In the genomic region with DNA sequence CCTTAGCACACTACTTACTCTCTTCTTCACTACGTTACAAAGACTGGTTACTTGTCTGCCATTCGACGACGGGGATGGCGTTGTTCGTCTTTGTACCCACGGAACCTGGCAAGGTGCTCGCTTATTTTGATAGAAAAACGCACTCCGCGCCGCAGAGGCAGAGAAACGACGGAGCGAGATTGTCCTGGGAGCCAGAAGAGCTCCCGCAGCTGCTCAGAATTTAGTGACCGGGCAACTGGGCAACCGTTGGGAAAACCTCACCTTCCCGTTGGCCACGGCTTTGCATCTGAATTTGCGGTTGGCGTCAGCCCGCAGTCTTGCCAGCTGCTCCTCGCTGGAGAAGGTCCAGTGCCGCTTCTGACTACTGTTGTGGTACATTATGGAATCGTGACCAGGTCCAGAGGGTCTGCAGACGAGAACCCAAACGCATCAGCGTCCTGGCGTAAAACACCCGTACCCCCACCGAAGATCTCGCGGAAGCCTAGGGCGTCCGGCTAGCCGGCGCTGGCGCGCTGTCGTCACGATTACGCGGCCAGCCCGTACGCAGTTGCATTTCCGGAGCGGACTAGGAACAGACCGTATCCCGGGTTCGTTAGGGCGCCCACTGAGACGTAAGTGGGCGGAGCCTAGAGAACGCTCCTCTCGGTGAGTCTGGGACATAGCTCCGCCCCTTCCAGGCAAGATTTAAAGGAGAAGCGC, we compare ENCODE assay signal across 1 cellular context.
TF ChIP-seq lines count a peak whose summit lies in the region.

Gene CCNH, minus strand, starts transcription at position 514 of the 699 bp plus-strand sequence. Its CDS starts 136 bp downstream, at position 378.

TF ChIP-seq in GM12878, 131 proteins besides CTCF, POLR2A, EP300 and RAD21 (continued from another document and continues in another):
- TF ChIP-seq, protein P1, sequence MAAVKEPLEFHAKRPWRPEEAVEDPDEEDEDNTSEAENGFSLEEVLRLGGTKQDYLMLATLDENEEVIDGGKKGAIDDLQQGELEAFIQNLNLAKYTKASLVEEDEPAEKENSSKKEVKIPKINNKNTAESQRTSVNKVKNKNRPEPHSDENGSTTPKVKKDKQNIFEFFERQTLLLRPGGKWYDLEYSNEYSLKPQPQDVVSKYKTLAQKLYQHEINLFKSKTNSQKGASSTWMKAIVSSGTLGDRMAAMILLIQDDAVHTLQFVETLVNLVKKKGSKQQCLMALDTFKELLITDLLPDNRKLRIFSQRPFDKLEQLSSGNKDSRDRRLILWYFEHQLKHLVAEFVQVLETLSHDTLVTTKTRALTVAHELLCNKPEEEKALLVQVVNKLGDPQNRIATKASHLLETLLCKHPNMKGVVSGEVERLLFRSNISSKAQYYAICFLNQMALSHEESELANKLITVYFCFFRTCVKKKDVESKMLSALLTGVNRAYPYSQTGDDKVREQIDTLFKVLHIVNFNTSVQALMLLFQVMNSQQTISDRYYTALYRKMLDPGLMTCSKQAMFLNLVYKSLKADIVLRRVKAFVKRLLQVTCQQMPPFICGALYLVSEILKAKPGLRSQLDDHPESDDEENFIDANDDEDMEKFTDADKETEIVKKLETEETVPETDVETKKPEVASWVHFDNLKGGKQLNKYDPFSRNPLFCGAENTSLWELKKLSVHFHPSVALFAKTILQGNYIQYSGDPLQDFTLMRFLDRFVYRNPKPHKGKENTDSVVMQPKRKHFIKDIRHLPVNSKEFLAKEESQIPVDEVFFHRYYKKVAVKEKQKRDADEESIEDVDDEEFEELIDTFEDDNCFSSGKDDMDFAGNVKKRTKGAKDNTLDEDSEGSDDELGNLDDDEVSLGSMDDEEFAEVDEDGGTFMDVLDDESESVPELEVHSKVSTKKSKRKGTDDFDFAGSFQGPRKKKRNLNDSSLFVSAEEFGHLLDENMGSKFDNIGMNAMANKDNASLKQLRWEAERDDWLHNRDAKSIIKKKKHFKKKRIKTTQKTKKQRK (IDR thresholded peaks at IDR 0.05; ENCODE audit: low read depth, low read length), result no peak
- no peak for TF ChIP-seq MTA3 (IDR thresholded peaks at IDR 0.05; ENCODE audit: borderline replicate concordance, low read length)
- TF ChIP-seq YY1 (IDR thresholded peaks at IDR 0.05; ENCODE audit: low read depth, low read length), result peak; percentile 37; the same call in 1 of the 2 replicates
- TF ChIP-seq, protein P2, sequence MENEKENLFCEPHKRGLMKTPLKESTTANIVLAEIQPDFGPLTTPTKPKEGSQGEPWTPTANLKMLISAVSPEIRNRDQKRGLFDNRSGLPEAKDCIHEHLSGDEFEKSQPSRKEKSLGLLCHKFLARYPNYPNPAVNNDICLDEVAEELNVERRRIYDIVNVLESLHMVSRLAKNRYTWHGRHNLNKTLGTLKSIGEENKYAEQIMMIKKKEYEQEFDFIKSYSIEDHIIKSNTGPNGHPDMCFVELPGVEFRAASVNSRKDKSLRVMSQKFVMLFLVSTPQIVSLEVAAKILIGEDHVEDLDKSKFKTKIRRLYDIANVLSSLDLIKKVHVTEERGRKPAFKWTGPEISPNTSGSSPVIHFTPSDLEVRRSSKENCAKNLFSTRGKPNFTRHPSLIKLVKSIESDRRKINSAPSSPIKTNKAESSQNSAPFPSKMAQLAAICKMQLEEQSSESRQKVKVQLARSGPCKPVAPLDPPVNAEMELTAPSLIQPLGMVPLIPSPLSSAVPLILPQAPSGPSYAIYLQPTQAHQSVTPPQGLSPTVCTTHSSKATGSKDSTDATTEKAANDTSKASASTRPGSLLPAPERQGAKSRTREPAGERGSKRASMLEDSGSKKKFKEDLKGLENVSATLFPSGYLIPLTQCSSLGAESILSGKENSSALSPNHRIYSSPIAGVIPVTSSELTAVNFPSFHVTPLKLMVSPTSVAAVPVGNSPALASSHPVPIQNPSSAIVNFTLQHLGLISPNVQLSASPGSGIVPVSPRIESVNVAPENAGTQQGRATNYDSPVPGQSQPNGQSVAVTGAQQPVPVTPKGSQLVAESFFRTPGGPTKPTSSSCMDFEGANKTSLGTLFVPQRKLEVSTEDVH (IDR thresholded peaks at IDR 0.05; ENCODE audit: low read depth, partially characterized antibody), result no peak
- peak; percentile 52; the same call in 1 of the 2 replicates for TF ChIP-seq CHD1 (IDR thresholded peaks at IDR 0.05; ENCODE audit: low read depth, low read length)
- peak; percentile 66 for TF ChIP-seq TAF1 (IDR thresholded peaks at IDR 0.05; ENCODE audit: borderline replicate concordance, low read depth, low read length)
- no peak for TF ChIP-seq EZH2 (IDR thresholded peaks at IDR 0.05; ENCODE audit: borderline replicate concordance, control insufficient read depth, low read depth, low read length)
- no peak for TF ChIP-seq MLLT1 (IDR thresholded peaks at IDR 0.05)
- TF ChIP-seq EED (IDR thresholded peaks at IDR 0.05; ENCODE audit: low read depth), result peak; percentile 54; the same call in 1 of the 2 replicates
- peak; percentile 57 for TF ChIP-seq ATF7 (IDR thresholded peaks at IDR 0.05; ENCODE audit: low read depth)
- TF ChIP-seq SREBF2 (IDR thresholded peaks at IDR 0.05; ENCODE audit: low read length), result no peak
- TF ChIP-seq IRF5 (IDR thresholded peaks at IDR 0.05; ENCODE audit: borderline replicate concordance), result no peak
- TF ChIP-seq BHLHE40 (IDR thresholded peaks at IDR 0.05; ENCODE audit: borderline replicate concordance in 1 of 2, low read depth in 2 of 2, low read length in 1 of 2), result peak; percentile 49 to 65; a peak in 3 of 4 replicates
- no peak for TF ChIP-seq RELA (IDR thresholded peaks at IDR 0.05; ENCODE audit: borderline replicate concordance, partially characterized antibody)
- TF ChIP-seq E2F4 (IDR thresholded peaks at IDR 0.05; ENCODE audit: low read depth, low read length), result no peak
- TF ChIP-seq, protein P3, sequence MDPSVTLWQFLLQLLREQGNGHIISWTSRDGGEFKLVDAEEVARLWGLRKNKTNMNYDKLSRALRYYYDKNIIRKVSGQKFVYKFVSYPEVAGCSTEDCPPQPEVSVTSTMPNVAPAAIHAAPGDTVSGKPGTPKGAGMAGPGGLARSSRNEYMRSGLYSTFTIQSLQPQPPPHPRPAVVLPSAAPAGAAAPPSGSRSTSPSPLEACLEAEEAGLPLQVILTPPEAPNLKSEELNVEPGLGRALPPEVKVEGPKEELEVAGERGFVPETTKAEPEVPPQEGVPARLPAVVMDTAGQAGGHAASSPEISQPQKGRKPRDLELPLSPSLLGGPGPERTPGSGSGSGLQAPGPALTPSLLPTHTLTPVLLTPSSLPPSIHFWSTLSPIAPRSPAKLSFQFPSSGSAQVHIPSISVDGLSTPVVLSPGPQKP (IDR thresholded peaks at IDR 0.05; ENCODE audit: low read depth, low read length), result 0 out of 2 replicates have a peak, but pooled peaks have one; percentile 53
- TF ChIP-seq, protein P4, sequence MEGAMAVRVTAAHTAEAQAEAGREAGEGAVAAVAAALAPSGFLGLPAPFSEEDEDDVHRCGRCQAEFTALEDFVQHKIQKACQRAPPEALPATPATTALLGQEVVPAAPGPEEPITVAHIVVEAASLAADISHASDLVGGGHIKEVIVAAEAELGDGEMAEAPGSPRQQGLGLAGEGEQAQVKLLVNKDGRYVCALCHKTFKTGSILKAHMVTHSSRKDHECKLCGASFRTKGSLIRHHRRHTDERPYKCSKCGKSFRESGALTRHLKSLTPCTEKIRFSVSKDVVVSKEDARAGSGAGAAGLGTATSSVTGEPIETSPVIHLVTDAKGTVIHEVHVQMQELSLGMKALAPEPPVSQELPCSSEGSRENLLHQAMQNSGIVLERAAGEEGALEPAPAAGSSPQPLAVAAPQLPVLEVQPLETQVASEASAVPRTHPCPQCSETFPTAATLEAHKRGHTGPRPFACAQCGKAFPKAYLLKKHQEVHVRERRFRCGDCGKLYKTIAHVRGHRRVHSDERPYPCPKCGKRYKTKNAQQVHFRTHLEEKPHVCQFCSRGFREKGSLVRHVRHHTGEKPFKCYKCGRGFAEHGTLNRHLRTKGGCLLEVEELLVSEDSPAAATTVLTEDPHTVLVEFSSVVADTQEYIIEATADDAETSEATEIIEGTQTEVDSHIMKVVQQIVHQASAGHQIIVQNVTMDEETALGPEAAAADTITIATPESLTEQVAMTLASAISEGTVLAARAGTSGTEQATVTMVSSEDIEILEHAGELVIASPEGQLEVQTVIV (IDR thresholded peaks at IDR 0.05; ENCODE audit: borderline replicate concordance, partially characterized antibody), result peak; percentile 76
- TF ChIP-seq, protein P5, sequence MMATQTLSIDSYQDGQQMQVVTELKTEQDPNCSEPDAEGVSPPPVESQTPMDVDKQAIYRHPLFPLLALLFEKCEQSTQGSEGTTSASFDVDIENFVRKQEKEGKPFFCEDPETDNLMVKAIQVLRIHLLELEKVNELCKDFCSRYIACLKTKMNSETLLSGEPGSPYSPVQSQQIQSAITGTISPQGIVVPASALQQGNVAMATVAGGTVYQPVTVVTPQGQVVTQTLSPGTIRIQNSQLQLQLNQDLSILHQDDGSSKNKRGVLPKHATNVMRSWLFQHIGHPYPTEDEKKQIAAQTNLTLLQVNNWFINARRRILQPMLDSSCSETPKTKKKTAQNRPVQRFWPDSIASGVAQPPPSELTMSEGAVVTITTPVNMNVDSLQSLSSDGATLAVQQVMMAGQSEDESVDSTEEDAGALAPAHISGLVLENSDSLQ (IDR thresholded peaks at IDR 0.05), result no peak; the same call in 1 of the 2 replicates
- TF ChIP-seq IKZF1 (conservative IDR thresholded peaks at IDR 0.05), result peak; percentile 80
- TF ChIP-seq SIX5 (IDR thresholded peaks at IDR 0.05; ENCODE audit: low read depth, low read length, severe bottlenecking), result no peak
- no peak for TF ChIP-seq STAT3 (IDR thresholded peaks at IDR 0.05; ENCODE audit: low read depth, low read length)
- no peak for TF ChIP-seq FOXM1 (IDR thresholded peaks at IDR 0.05; ENCODE audit: low read depth, low read length)
- TF ChIP-seq MEF2A (IDR thresholded peaks at IDR 0.05; ENCODE audit: insufficient read depth, low read depth, low read length), result no peak
- TF ChIP-seq MTA2 (IDR thresholded peaks at IDR 0.05; ENCODE audit: low read depth), result peak; percentile 42; the same call in 1 of the 2 replicates
- no peak for TF ChIP-seq ZNF217 (IDR thresholded peaks at IDR 0.05)
- TF ChIP-seq SP1 (IDR thresholded peaks at IDR 0.05; ENCODE audit: low read depth, low read length), result peak; percentile 78
- TF ChIP-seq ZNF622 (IDR thresholded peaks at IDR 0.05), result no peak
- no peak for TF ChIP-seq SPI1 (IDR thresholded peaks at IDR 0.05; ENCODE audit: borderline replicate concordance, insufficient read depth, low read depth, low read length)
- no peak for TF ChIP-seq ZNF24 (IDR thresholded peaks at IDR 0.05)
- TF ChIP-seq MXI1 (IDR thresholded peaks at IDR 0.05; ENCODE audit: low read depth, low read length), result peak; percentile 73; the same call in 1 of the 2 replicates
- peak; percentile 16 for TF ChIP-seq KLF5 (IDR thresholded peaks at IDR 0.05; ENCODE audit: partially characterized antibody)
- TF ChIP-seq, protein P6, sequence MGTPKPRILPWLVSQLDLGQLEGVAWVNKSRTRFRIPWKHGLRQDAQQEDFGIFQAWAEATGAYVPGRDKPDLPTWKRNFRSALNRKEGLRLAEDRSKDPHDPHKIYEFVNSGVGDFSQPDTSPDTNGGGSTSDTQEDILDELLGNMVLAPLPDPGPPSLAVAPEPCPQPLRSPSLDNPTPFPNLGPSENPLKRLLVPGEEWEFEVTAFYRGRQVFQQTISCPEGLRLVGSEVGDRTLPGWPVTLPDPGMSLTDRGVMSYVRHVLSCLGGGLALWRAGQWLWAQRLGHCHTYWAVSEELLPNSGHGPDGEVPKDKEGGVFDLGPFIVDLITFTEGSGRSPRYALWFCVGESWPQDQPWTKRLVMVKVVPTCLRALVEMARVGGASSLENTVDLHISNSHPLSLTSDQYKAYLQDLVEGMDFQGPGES (IDR thresholded peaks at IDR 0.05), result no peak
- TF ChIP-seq, protein P7, sequence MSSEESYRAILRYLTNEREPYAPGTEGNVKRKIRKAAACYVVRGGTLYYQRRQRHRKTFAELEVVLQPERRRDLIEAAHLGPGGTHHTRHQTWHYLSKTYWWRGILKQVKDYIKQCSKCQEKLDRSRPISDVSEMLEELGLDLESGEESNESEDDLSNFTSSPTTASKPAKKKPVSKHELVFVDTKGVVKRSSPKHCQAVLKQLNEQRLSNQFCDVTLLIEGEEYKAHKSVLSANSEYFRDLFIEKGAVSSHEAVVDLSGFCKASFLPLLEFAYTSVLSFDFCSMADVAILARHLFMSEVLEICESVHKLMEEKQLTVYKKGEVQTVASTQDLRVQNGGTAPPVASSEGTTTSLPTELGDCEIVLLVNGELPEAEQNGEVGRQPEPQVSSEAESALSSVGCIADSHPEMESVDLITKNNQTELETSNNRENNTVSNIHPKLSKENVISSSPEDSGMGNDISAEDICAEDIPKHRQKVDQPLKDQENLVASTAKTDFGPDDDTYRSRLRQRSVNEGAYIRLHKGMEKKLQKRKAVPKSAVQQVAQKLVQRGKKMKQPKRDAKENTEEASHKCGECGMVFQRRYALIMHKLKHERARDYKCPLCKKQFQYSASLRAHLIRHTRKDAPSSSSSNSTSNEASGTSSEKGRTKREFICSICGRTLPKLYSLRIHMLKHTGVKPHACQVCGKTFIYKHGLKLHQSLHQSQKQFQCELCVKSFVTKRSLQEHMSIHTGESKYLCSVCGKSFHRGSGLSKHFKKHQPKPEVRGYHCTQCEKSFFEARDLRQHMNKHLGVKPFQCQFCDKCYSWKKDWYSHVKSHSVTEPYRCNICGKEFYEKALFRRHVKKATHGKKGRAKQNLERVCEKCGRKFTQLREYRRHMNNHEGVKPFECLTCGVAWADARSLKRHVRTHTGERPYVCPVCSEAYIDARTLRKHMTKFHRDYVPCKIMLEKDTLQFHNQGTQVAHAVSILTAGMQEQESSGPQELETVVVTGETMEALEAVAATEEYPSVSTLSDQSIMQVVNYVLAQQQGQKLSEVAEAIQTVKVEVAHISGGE (CRISPR knock-in tag; IDR thresholded peaks at IDR 0.05), result no peak
- peak; percentile 93 for TF ChIP-seq SMAD5 (IDR thresholded peaks at IDR 0.05; ENCODE audit: low read depth)
